ENCODE assay signal across 1 cellular context in genomic region chr12:8780389-8780788, GRCh38.
TF ChIP-seq lines count a peak whose summit lies in the region.

No MANE protein-coding gene starts in this region.

TF ChIP-seq in WTC11, 78 proteins besides CTCF, POLR2A, EP300 and RAD21 (continued from another document):
- no peak for TF ChIP-seq AR (CRISPR knock-in tag; IDR thresholded peaks at IDR 0.05)
- TF ChIP-seq ZSCAN18 (CRISPR knock-in tag; IDR thresholded peaks at IDR 0.05), result no peak
- no peak for TF ChIP-seq E2F4 (CRISPR knock-in tag; IDR thresholded peaks at IDR 0.05; ENCODE audit: borderline replicate concordance, low read depth)
